Comparison of ENCODE assay signal across 8 cellular contexts in the genomic region with DNA sequence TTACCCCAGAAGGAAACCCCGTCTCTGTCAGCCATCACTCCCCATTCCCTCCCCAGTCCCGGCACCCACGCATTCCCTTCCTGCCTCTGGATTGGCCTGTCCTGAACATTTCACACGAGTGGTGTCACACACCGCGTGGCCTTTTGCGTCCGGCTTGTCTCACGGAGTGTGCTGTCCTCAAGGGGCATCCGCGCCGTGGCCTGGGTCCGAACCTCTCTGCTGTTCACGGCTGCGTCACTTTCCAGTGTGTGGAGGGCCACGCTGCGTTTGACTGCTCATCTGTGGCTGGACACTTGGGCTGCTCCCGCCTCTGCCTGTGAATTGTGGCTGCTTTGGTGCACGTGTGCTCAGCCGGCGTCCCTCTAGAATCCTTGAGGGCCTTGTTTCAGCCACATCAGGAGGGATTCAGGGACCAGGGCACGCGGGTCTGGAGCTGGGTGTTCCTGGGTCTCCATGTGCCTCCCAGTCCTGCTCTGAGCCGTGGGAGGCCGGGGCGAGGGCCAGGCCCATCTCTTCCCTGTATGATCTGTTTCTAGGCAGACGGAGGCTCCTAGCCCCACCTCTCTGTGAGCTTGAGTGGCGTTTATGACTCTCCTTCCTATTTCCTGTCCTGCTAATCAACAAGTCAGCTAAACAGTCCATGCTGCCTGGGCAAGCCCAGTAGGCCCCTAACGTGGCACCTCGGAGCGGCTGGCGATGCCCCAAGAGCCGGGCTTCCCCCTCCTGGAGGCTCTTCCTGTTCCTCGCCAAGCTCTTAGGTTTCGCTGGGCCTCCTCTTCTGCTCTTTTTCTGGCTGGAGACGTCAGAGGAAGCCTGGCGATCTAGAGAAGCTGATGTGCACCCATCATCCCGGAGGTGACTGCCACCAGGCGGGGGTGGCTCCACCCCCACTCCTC. TPM values are rescaled to one million over a fixed set of nuclear protein-coding genes. Genes with fewer than 3 reads are reported as not detected.
DNase-seq lines count a peak whose midpoint lies in the region; ATAC-seq lines count a peak whose summit lies in the region.

No MANE protein-coding gene starts in this region.

- ATAC-seq in Right ventricle myocardium superior (ENCODE audit: poor library complexity) (peak; percentile 52), HG03097 (IDR thresholded peaks at IDR 0.05; ENCODE audit: low FRiP score, unreplicated experiment) (no peak)

- DNase-seq in GF-D8 (lab: John Stamatoyannopoulos, UW) (peak; percentile 69), NOMO-1 treated with DMSO at 0.1 percent for 48 hours (lab: John Stamatoyannopoulos, UW; ENCODE audit: unreplicated experiment) (peak; percentile 75), Right ventricle myocardium superior (peak; percentile 84), pulmonary artery endothelial cell (ENCODE audit: low read depth, low spot score) (peak; percentile 92)
- DNase-seq in effector CD8-positive, alpha-beta T cell (lab: John Stamatoyannopoulos, UW) = no peak
- no peak for DNase-seq in activated CD8-positive, alpha-beta memory T cell treated with anti-CD3 and anti-CD28 coated beads for 24 hours

- peak overlapping the region; percentile 91 for H3K27ac Mint-ChIP-seq in activated naive CD8-positive, alpha-beta T cell

- peak overlapping the region; percentile 77 for H3K4me3 Mint-ChIP-seq in activated naive CD8-positive, alpha-beta T cell

- no peaks in the 10 kb centered on the region for H3K36me3 Mint-ChIP-seq in activated naive CD8-positive, alpha-beta T cell

- H3K9me3 Mint-ChIP-seq in activated naive CD8-positive, alpha-beta T cell (ENCODE audit: low read depth) = no peaks in the 10 kb centered on the region

- peaks cover 26% of the 10 kb centered on the region for H3K4me1 Mint-ChIP-seq in activated naive CD8-positive, alpha-beta T cell (ENCODE audit: low read depth)

- no peaks in the 10 kb centered on the region for H3K27me3 Mint-ChIP-seq in activated naive CD8-positive, alpha-beta T cell

- intact Hi-C loops in Right ventricle myocardium superior (cut with DNase I) = no loop called here

RNA-seq across cellular contexts. Expression of gene STK11, which starts 8.1 kb away (rescaled TPM):
- total RNA-seq in Right ventricle myocardium superior (54.8 TPM), pulmonary artery endothelial cell (100 and 131 TPM in 2 replicates)

RNA-seq across cellular contexts. Expression of gene CBARP, which starts 24.2 kb away (rescaled TPM):
- total RNA-seq in Right ventricle myocardium superior = 1.1 TPM
- 2.1 and 2.2 TPM in 2 replicates for total RNA-seq in pulmonary artery endothelial cell

RNA-seq across cellular contexts. Expression of gene ATP5F1D, which starts 27.9 kb away (rescaled TPM):
- total RNA-seq in Right ventricle myocardium superior = 692 TPM
- 21.4 and 28.9 TPM in 2 replicates for total RNA-seq in pulmonary artery endothelial cell

RNA-seq across cellular contexts. Expression of gene MIDN, which starts 34.7 kb away (rescaled TPM):
- total RNA-seq in Right ventricle myocardium superior (54.1 TPM), pulmonary artery endothelial cell (11.4 and 13.4 TPM in 2 replicates)

RNA-seq across cellular contexts. Expression of gene SBNO2, which starts 39.6 kb away (rescaled TPM):
- 15.1 TPM for total RNA-seq in Right ventricle myocardium superior
- total RNA-seq in pulmonary artery endothelial cell = 30.4 and 55.0 TPM in 2 replicates

Comparison
In these comparisons a context has a peak if more than half of its experiments do, and no peak if none do; other contexts are left out.
1. DNase-seq: peak in GF-D8 (single experiment), NOMO-1 treated with DMSO at 0.1 percent for 48 hours (single experiment), Right ventricle myocardium superior (single experiment) and pulmonary artery endothelial cell (single experiment); none in effector CD8-positive, alpha-beta T cell (single experiment) and activated CD8-positive, alpha-beta memory T cell treated with anti-CD3 and anti-CD28 coated beads for 24 hours (single experiment).
2. RNA of gene ATP5F1D, which starts 27.9 kb away (total RNA-seq): 692 TPM in Right ventricle myocardium superior (single experiment); 21.4 to 28.9 TPM in pulmonary artery endothelial cell; every median in the first group is over 10 times any median in the second.